ENCODE assay signal across 21 cellular contexts in genomic region chr10:46536171-46536570, GRCh38. TPM values are rescaled to one million over a fixed set of nuclear protein-coding genes. Genes with fewer than 3 reads are reported as not detected.
DNase-seq lines count a peak whose midpoint lies in the region; ATAC-seq, FAIRE-seq and TF ChIP-seq lines count a peak whose summit lies in the region.
"Had no signal": no experiment of that assay in that cellular context is flagged by ENCODE, and none has a peak within 500 bp of the region (broad histone marks: within the 10 kb centered on the region; RNA-seq: fewer than 3 reads in every experiment).

No MANE protein-coding gene starts in this region.

- H3K4me1 ChIP-seq in A549 = peaks cover 70% of the 10 kb centered on the region
- H3K4me1 ChIP-seq in Caco-2 = peaks cover 43% of the 10 kb centered on the region
- peaks cover 7% of the 10 kb centered on the region in 2 donors for H3K4me1 ChIP-seq in kidney (ENCODE audit: control insufficient read depth in 1 of 2, insufficient read depth in 1 of 2, low read depth in 1 of 2, low read length in 2 of 2)
- peaks cover 0 to 30% (median 27%) of the 10 kb centered on the region in 4 donors for H3K4me1 ChIP-seq in sigmoid colon
- H3K4me1 ChIP-seq: BLaER1 had no signal

- intact Hi-C loops in Caco-2 (cut with micrococcal nuclease; ENCODE audit: unreplicated experiment) = no loop called here
- intact Hi-C loops in kidney (cut with DNase I) = no loop called here
- intact Hi-C loops in sigmoid colon (cut with DNase I) = no loop called here

- TF ChIP-seq CTCF in A549 (IDR thresholded peaks at IDR 0.05) (no peak), Caco-2 (IDR thresholded peaks at IDR 0.05; ENCODE audit: insufficient read depth in 1 of 2, low read depth in 1 of 2, low read length in 1 of 2, severe bottlenecking in 1 of 2, unreplicated experiment in 1 of 2) (no peak), kidney (IDR thresholded peaks at IDR 0.05; ENCODE audit: borderline replicate concordance, extremely low read depth, insufficient read depth) (no peak), sigmoid colon (IDR thresholded peaks at IDR 0.05) (no peak)

- H3K27ac ChIP-seq in A549 = peak overlapping the region; percentile 89 to 97
- no peak overlapping the region for H3K27ac ChIP-seq in kidney (ENCODE audit: low read depth in 2 of 2, low read length in 2 of 2)
- no peak overlapping the region for H3K27ac ChIP-seq in sigmoid colon
- H3K27ac ChIP-seq: BLaER1, GM23248 had no signal

- no peak for ATAC-seq in A549
- no peak for ATAC-seq in GM18861 (IDR thresholded peaks at IDR 0.05; ENCODE audit: unreplicated experiment)
- ATAC-seq: CD8-positive, alpha-beta T cell; HCT116; SK-N-SH treated with all-trans-retinoic acid at 6 μM for 48 hours had no signal

- H3K36me3 ChIP-seq in Caco-2 (ENCODE audit: control insufficient read depth, insufficient read depth, low read length) (no peaks in the 10 kb centered on the region), kidney (ENCODE audit: control insufficient read depth in 1 of 2, insufficient read depth in 2 of 2, low read length in 2 of 2) (no peaks in the 10 kb centered on the region), sigmoid colon (no peaks in the 10 kb centered on the region), MG63 (no peaks in the 10 kb centered on the region)
- H3K36me3 ChIP-seq: BLaER1 had no signal

- TF ChIP-seq RAD21 in A549 (conservative IDR thresholded peaks at IDR 0.05 in 1 of 2, IDR thresholded peaks at IDR 0.05 in 1 of 2) = no peak

- CTCF ChIA-PET in A549 (lab: Yijun Ruan, JAX) = interaction anchor here (0.7 to 5.7 kb wide), 5 partner anchors 8 to 1754 kb away, joined by 3 to 67 read pairs (median 4); no protein-coding TSS in a partner anchor
- CTCF ChIA-PET in Caco-2 (lab: Charles Lee) = no interaction called here

- TF ChIP-seq POLR2A in A549 (IDR thresholded peaks at IDR 0.05; ENCODE audit: low read length) (no peak), sigmoid colon (IDR thresholded peaks at IDR 0.05) (no peak)

- H3K4me3 ChIP-seq in A549 = no peak overlapping the region
- H3K4me3 ChIP-seq in Caco-2 (ENCODE audit: low read depth, low read length) = no peak overlapping the region
- no peak overlapping the region for H3K4me3 ChIP-seq in kidney (ENCODE audit: low read length in 2 of 2)
- H3K4me3 ChIP-seq in sigmoid colon = no peak overlapping the region
- H3K4me3 ChIP-seq in MG63 = no peak overlapping the region
- H3K4me3 ChIP-seq: BLaER1, GM23248 had no signal

- no peaks in the 10 kb centered on the region for H3K27me3 ChIP-seq in Caco-2 (replicated peaks; ENCODE audit: control insufficient read depth, insufficient read depth, low read length)
- H3K27me3 ChIP-seq in sigmoid colon = no peaks in the 10 kb centered on the region
- H3K27me3 ChIP-seq in MG63 = no peaks in the 10 kb centered on the region
- H3K27me3 ChIP-seq: BLaER1 had no signal

- TF ChIP-seq EP300 in A549 (IDR thresholded peaks at IDR 0.05) (no peak), sigmoid colon (IDR thresholded peaks at IDR 0.05) (no peak)

- whole genome bisulfite sequencing in A549 (ENCODE audit: missing lambda C conversion rate) = 95% methylated on average over 6 of the region's 6 CpGs
- WGBS in sigmoid colon, 2 donors = 87 to 94% methylated on average over 6 of the region's 6 CpGs

- H3K4me3 Mint-ChIP-seq in Caco-2 (ENCODE audit: unreplicated experiment) = no peak overlapping the region
- H3K4me3 Mint-ChIP-seq: CD8-positive, alpha-beta T cell had no signal

- BruUV-seq in Caco-2 (replicated peaks; lab: Mats Ljungman, UMichigan) = no TSS peak

- peaks cover 10% of the 10 kb centered on the region for H3K36me3 Mint-ChIP-seq in Caco-2 (ENCODE audit: insufficient read depth, unreplicated experiment)
- H3K36me3 Mint-ChIP-seq: CD8-positive, alpha-beta T cell had no signal

- peaks cover 9% of the 10 kb centered on the region for H3K9me3 Mint-ChIP-seq in Caco-2 (ENCODE audit: unreplicated experiment)
- H3K9me3 Mint-ChIP-seq: CD8-positive, alpha-beta T cell had no signal

- DNase-seq in A549 (ENCODE audit: low read depth in 1 of 2, low spot score in 1 of 2) (no peak), Caco-2 (no peak), kidney (peak; percentile 66), sigmoid colon (peak; percentile 58), MG63 (no peak), DMS153 (lab: John Stamatoyannopoulos, UW) (no peak)
- DNase-seq: CD8-positive, alpha-beta T cell; DND-41; GM23248; KBM-7; NCI-H1436; NCI-H2029; NCI-H2171 treated with DMSO at 0.1 percent for 48 hours; NCI-H82; SHP77 treated with DMSO at 0.1 percent for 48 hours had no signal

- no peaks in the 10 kb centered on the region for H3K27me3 Mint-ChIP-seq in Caco-2 (ENCODE audit: insufficient read depth, unreplicated experiment)

- POLR2A ChIA-PET in A549 (lab: Yijun Ruan, JAX) = no interaction called here
- POLR2A ChIA-PET in Caco-2 (lab: Charles Lee) = no interaction called here

- no peak overlapping the region for H3K4me2 ChIP-seq in A549
- H3K4me2 ChIP-seq: BLaER1 had no signal

- H3K4me1 Mint-ChIP-seq in Caco-2 (ENCODE audit: low read depth, unreplicated experiment) = peaks cover 37% of the 10 kb centered on the region

- no peak overlapping the region for H3K9ac ChIP-seq in kidney (ENCODE audit: low read length in 2 of 2)
- H3K9ac ChIP-seq: BLaER1, GM23248 had no signal

- peak overlapping the region; percentile 36 for H3K27ac Mint-ChIP-seq in Caco-2 (ENCODE audit: unreplicated experiment)
- H3K27ac Mint-ChIP-seq: CD8-positive, alpha-beta T cell had no signal

- FAIRE-seq in A549 (lab: Jason Lieb, UNC) (no peak), kidney (lab: Jason Lieb, UNC) (no peak)
- FAIRE-seq: G401.6 had no signal

- H3K9me3 ChIP-seq in A549 = no peaks in the 10 kb centered on the region
- no peaks in the 10 kb centered on the region for H3K9me3 ChIP-seq in Caco-2
- no peaks in the 10 kb centered on the region for H3K9me3 ChIP-seq in kidney (ENCODE audit: control insufficient read depth in 1 of 2, low read length in 2 of 2)
- H3K9me3 ChIP-seq in sigmoid colon = no peaks in the 10 kb centered on the region
- no peaks in the 10 kb centered on the region for H3K9me3 ChIP-seq in MG63
- H3K9me3 ChIP-seq: BLaER1 had no signal

TF ChIP-seq in A549, 52 proteins besides CTCF, POLR2A, EP300 and RAD21 (continues in another document):
- TF ChIP-seq MYC (IDR thresholded peaks at IDR 0.05; ENCODE audit: borderline replicate concordance, low read length) (no peak), HOXB13 (CRISPR knock-in tag; IDR thresholded peaks at IDR 0.05; ENCODE audit: low read depth) (no peak), HES2 (IDR thresholded peaks at IDR 0.05) (no peak), RARB (CRISPR knock-in tag; IDR thresholded peaks at IDR 0.05) (no peak), BCL3 (IDR thresholded peaks at IDR 0.05) (no peak), TFCP2L1 (CRISPR knock-in tag; IDR thresholded peaks at IDR 0.05) (no peak), ELK1 (IDR thresholded peaks at IDR 0.05; ENCODE audit: low read depth, low read length) (no peak), ZNF302 (CRISPR knock-in tag; IDR thresholded peaks at IDR 0.05) (no peak), FOSB (CRISPR knock-in tag; IDR thresholded peaks at IDR 0.05) (no peak), ZSCAN20 (CRISPR knock-in tag; IDR thresholded peaks at IDR 0.05) (no peak), PHF8 (IDR thresholded peaks at IDR 0.05; ENCODE audit: borderline replicate concordance, low read depth) (no peak)

RNA-seq across cellular contexts. Expression of gene GPRIN2, which starts 20.3 kb away (rescaled TPM):
- polyA plus RNA-seq in A549 (2011; rRNA removed) = 8.8 and 9.4 TPM in 2 replicates
- 17.3 and 29.5 TPM in 2 replicates for polyA plus RNA-seq in A549 (2012; cell fraction: cytosol; rRNA removed)
- polyA plus RNA-seq in A549 (2012; cell fraction: nucleus; rRNA removed) = 62.0 and 88.1 TPM in 2 replicates
- polyA plus RNA-seq in A549 (2017; fragmentation: RNase III; extraction: RNeasy Plus Mini Kit Qiagen cat#74134 plus additional on column Dnase treatment) = 25.8 to 29.9 TPM (median 28.6 TPM) in 3 replicates
- 14.3 and 17.6 TPM in 2 replicates for polyA minus RNA-seq in A549 (2011; rRNA and poly(A)+ RNA removed)
- total RNA-seq in Caco-2 (2022) = 3.0 and 3.7 TPM in 2 replicates
- total RNA-seq in kidney = 12.6 TPM
- 8.5 TPM for polyA plus RNA-seq in kidney (ENCODE audit: insufficient read depth, low read depth, low replicate concordance)
- 1 to 10 TPM in 1 of 4 donors, under 1 TPM in 2, not detected in 1; 0.16 to 1.4 (median 0.27) TPM for total RNA-seq in sigmoid colon
- polyA plus RNA-seq in sigmoid colon = 10 to 100 TPM; 21.7 to 30.0 (median 21.8) TPM
- total RNA-seq in MG63 (2014; rRNA removed; shearing (Covaris generic); ENCODE audit: low replicate concordance) = not detected in 2 replicates
- total RNA-seq: CD8-positive, alpha-beta T cell; GM23248; NCI-H460 had no signal
- polyA plus RNA-seq: GM23248 had no signal

RNA-seq across cellular contexts. Expression of gene SYT15, which starts 42.8 kb away (rescaled TPM):
- 3.3 and 3.5 TPM in 2 replicates for polyA plus RNA-seq in A549 (2011; rRNA removed)
- 3.5 and 4.3 TPM in 2 replicates for polyA plus RNA-seq in A549 (2012; cell fraction: cytosol; rRNA removed)
- polyA plus RNA-seq in A549 (2012; cell fraction: nucleus; rRNA removed) = 4.5 and 4.8 TPM in 2 replicates
- polyA plus RNA-seq in A549 (2017; fragmentation: RNase III; extraction: RNeasy Plus Mini Kit Qiagen cat#74134 plus additional on column Dnase treatment) = 2.8 to 3.6 TPM (median 3.2 TPM) in 3 replicates
- 4.1 and 5.5 TPM in 2 replicates for polyA minus RNA-seq in A549 (2011; rRNA and poly(A)+ RNA removed)
- 0.43 and 0.60 TPM in 2 replicates for total RNA-seq in Caco-2 (2022)
- total RNA-seq in kidney = 12.7 TPM
- polyA plus RNA-seq in kidney (ENCODE audit: insufficient read depth, low read depth, low replicate concordance) = 2.1 TPM
- total RNA-seq in sigmoid colon = 1 to 10 TPM in 2 of 4 donors, under 1 TPM in 2; 0.81 to 1.4 (median 1.0) TPM
- 1 to 10 TPM; 1.2 to 1.7 (median 1.2) TPM for polyA plus RNA-seq in sigmoid colon
- 0.76 TPM in 1 of 2 replicates, not detected in the other for total RNA-seq in MG63 (2014; rRNA removed; shearing (Covaris generic); ENCODE audit: low replicate concordance)

Comparison
In these comparisons a context has a peak if more than half of its experiments do, and no peak if none do; other contexts are left out.
1. DNase-seq: peak in kidney (single experiment) and sigmoid colon (single experiment); none in A549 (0 of 2), Caco-2 (0 of 2), MG63 (single experiment) and DMS153 (single experiment).
2. H3K27ac ChIP-seq: peak in A549 (2 of 2); none in kidney (0 of 2) and sigmoid colon (0 of 4).